ENCODE assay signal across 14 cellular contexts in the genomic region with DNA sequence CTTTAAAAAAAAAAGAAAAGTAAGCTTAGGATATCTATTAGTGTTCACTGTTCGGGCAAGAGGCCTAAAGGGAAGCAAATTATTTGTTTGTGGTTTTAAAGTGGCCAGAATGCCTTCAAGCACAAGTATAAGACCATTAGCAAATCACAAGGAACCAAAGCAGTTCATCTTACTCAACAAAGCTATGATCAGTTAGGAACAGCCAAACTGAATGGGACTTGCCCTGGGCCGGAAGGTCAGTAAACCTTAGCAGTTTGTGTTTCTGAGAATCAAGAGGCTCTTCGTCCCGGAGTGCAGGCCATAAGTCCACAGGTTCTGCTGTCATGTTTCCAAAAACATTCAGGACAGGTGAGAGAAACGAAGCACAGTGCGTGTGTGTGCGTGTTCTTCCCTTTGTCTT. TPM values are rescaled to one million over a fixed set of nuclear protein-coding genes. Genes with fewer than 3 reads are reported as not detected.
A peak's percentile ranks its signal among the peaks of the same experiment; 100 is the strongest.
DNase-seq lines count a peak whose midpoint lies in the region; ATAC-seq, FAIRE-seq and TF ChIP-seq lines count a peak whose summit lies in the region.
"Had no signal": no experiment of that assay in that cellular context is flagged by ENCODE, and none has a peak within 500 bp of the region (broad histone marks: within the 10 kb centered on the region; RNA-seq: fewer than 3 reads in every experiment).

No MANE protein-coding gene starts in this region.

- no peak for ATAC-seq in activated CD4-positive, CD25-positive, alpha-beta regulatory T cell treated with anti-CD3 and anti-CD28 coated beads, Interleukin-2, amount 50 U/mL, for 24 hours

- H3K36me3 ChIP-seq in hepatocyte (replicated peaks; ENCODE audit: insufficient read depth, low read depth) (no peaks in the 10 kb centered on the region), sigmoid colon (no peaks in the 10 kb centered on the region)
- H3K36me3 ChIP-seq: thyroid gland had no signal

- H4K20me1 ChIP-seq in hepatocyte (ENCODE audit: insufficient read depth, poor library complexity, severe bottlenecking): peaks cover 52% of the 10 kb centered on the region

- no peaks in the 10 kb centered on the region for H3K9me2 ChIP-seq in hepatocyte (replicated peaks; ENCODE audit: insufficient read depth)

- DNase-seq in GM12892 (ENCODE audit: insufficient read length) (no peak), NOMO-1 treated with DMSO at 0.1 percent for 48 hours (lab: John Stamatoyannopoulos, UW; ENCODE audit: unreplicated experiment) (peak; percentile 62), hepatocyte (ENCODE audit: low spot score) (no peak), sigmoid colon (no peak), medulla oblongata (ENCODE audit: extremely low spot score) (no peak), H54 (ENCODE audit: insufficient read length, low spot score) (no peak)
- DNase-seq: activated effector memory CD4-positive, alpha-beta T cell treated with Interleukin-2 at 50 U/mL for 16 hours; aorta; NCI-H69; stimulated activated CD4-positive, alpha-beta T cell treated with anti-CD3 and anti-CD28 coated beads, Interleukin-2, amount 100 ng/mL, for 48 hours; stimulated activated CD8-positive, alpha-beta memory T cell treated with anti-CD3 and anti-CD28 coated beads, Interleukin-4, amount 100 ng/mL, for 48 hours had no signal

- TF ChIP-seq CTCF in hepatocyte (IDR thresholded peaks at IDR 0.05; ENCODE audit: poor library complexity): no peak
- no peak for TF ChIP-seq CTCF in sigmoid colon (IDR thresholded peaks at IDR 0.05)

- no peak for TF ChIP-seq POLR2A in GM12892 (IDR thresholded peaks at IDR 0.05; ENCODE audit: low read depth, low read length)
- TF ChIP-seq POLR2A in sigmoid colon (IDR thresholded peaks at IDR 0.05): no peak
- TF ChIP-seq POLR2A in H54 (IDR thresholded peaks at IDR 0.05; ENCODE audit: low read depth, low read length): no peak

- peak overlapping the region; percentile 31 for H3K4me2 ChIP-seq in hepatocyte

- H3K27ac ChIP-seq in hepatocyte (no peak overlapping the region), sigmoid colon (peak overlapping the region in 3 of 4 donors; percentile 48 to 99 (median 98))
- H3K27ac ChIP-seq: C4-2B, thyroid gland had no signal

- no peak for TF ChIP-seq EP300 in sigmoid colon (IDR thresholded peaks at IDR 0.05)

- no peak overlapping the region for H3K4me3 ChIP-seq in hepatocyte
- H3K4me3 ChIP-seq in sigmoid colon: no peak overlapping the region
- H3K4me3 ChIP-seq: thyroid gland had no signal

- FAIRE-seq in GM12892 (lab: Jason Lieb, UNC) (peak; percentile 63), H54 (lab: Jason Lieb, UNC) (no peak)

- H3K4me1 ChIP-seq in hepatocyte (ENCODE audit: insufficient read depth) (peaks cover 42% of the 10 kb centered on the region), sigmoid colon (peaks cover 0 to 45% (median 43%) of the 10 kb centered on the region in 4 donors)

- 71% methylated on average over 7 of the region's 7 CpGs for WGBS in hepatocyte (ENCODE audit: low lambda C conversion rate, missing lambda C conversion rate)
- WGBS in sigmoid colon, 2 donors: 86 to 87% methylated on average over 7 of the region's 7 CpGs

- H3K79me2 ChIP-seq in hepatocyte: peaks cover 84% of the 10 kb centered on the region

- H3K27me3 ChIP-seq in hepatocyte: no peaks in the 10 kb centered on the region
- no peaks in the 10 kb centered on the region for H3K27me3 ChIP-seq in sigmoid colon
- H3K27me3 ChIP-seq: thyroid gland had no signal

- H3K9me3 ChIP-seq in hepatocyte (ENCODE audit: low read depth) (no peaks in the 10 kb centered on the region), sigmoid colon (no peaks in the 10 kb centered on the region)
- H3K9me3 ChIP-seq: thyroid gland had no signal

- intact Hi-C loops in sigmoid colon (cut with DNase I): loop anchor here (5.0 kb wide), 1 partner anchor 92 kb away; a partner anchor contains a TSS

- no peak overlapping the region for H2AFZ ChIP-seq in hepatocyte

RNA-seq across cellular contexts. Expression of a gene that starts 4.5 kb away (rescaled TPM):
- 23.2 TPM for polyA plus RNA-seq in GM12892 (2012; ENCODE audit: missing spikeins)
- total RNA-seq in hepatocyte (28.5 and 32.7 TPM in 2 replicates), sigmoid colon (100 to 1,000 TPM in 3 of 4 donors, 10 to 100 TPM in 1; 89.7 to 122 (median 111) TPM)
- polyA plus RNA-seq in hepatocyte (13.1 and 15.5 TPM in 2 replicates), sigmoid colon (10 to 100 TPM; 28.4 to 42.0 (median 33.5) TPM)
